Comparison of ENCODE assay signal across 1 cellular context in the genomic region with DNA sequence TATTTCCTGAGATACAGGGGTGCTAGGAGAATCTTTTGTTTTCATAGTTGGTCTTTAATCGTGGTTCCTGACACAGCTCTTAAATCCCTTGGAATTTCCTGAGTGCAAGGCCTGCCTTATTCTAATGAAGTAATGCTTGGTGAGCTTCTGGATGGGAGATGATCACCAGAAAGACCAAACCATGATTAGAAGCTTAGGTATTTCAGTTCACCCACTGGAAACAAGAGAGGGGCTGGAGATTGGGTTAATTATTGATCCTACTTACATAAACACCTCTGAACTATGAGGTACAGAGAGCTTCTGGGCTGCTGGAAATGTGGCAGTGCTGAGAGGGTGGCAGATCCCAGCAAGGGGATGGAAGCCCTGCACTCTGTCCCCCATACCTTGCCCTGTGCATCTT.
TF ChIP-seq lines count a peak whose summit lies in the region.

No MANE protein-coding gene starts in this region.

TF ChIP-seq in WTC11, 78 proteins besides CTCF, POLR2A, EP300 and RAD21 (continued from another document):
- TF ChIP-seq, protein P1, sequence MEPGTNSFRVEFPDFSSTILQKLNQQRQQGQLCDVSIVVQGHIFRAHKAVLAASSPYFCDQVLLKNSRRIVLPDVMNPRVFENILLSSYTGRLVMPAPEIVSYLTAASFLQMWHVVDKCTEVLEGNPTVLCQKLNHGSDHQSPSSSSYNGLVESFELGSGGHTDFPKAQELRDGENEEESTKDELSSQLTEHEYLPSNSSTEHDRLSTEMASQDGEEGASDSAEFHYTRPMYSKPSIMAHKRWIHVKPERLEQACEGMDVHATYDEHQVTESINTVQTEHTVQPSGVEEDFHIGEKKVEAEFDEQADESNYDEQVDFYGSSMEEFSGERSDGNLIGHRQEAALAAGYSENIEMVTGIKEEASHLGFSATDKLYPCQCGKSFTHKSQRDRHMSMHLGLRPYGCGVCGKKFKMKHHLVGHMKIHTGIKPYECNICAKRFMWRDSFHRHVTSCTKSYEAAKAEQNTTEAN (CRISPR knock-in tag; IDR thresholded peaks at IDR 0.05): no peak
- no peak for TF ChIP-seq ETV6 (CRISPR knock-in tag; IDR thresholded peaks at IDR 0.05)
- no peak for TF ChIP-seq CREB1 (CRISPR knock-in tag; IDR thresholded peaks at IDR 0.05)
- TF ChIP-seq, protein P2, sequence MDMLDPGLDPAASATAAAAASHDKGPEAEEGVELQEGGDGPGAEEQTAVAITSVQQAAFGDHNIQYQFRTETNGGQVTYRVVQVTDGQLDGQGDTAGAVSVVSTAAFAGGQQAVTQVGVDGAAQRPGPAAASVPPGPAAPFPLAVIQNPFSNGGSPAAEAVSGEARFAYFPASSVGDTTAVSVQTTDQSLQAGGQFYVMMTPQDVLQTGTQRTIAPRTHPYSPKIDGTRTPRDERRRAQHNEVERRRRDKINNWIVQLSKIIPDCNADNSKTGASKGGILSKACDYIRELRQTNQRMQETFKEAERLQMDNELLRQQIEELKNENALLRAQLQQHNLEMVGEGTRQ (CRISPR knock-in tag; IDR thresholded peaks at IDR 0.05): no peak
- TF ChIP-seq, protein P3, sequence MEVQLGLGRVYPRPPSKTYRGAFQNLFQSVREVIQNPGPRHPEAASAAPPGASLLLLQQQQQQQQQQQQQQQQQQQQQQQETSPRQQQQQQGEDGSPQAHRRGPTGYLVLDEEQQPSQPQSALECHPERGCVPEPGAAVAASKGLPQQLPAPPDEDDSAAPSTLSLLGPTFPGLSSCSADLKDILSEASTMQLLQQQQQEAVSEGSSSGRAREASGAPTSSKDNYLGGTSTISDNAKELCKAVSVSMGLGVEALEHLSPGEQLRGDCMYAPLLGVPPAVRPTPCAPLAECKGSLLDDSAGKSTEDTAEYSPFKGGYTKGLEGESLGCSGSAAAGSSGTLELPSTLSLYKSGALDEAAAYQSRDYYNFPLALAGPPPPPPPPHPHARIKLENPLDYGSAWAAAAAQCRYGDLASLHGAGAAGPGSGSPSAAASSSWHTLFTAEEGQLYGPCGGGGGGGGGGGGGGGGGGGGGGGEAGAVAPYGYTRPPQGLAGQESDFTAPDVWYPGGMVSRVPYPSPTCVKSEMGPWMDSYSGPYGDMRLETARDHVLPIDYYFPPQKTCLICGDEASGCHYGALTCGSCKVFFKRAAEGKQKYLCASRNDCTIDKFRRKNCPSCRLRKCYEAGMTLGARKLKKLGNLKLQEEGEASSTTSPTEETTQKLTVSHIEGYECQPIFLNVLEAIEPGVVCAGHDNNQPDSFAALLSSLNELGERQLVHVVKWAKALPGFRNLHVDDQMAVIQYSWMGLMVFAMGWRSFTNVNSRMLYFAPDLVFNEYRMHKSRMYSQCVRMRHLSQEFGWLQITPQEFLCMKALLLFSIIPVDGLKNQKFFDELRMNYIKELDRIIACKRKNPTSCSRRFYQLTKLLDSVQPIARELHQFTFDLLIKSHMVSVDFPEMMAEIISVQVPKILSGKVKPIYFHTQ (CRISPR knock-in tag; IDR thresholded peaks at IDR 0.05): no peak
- no peak for TF ChIP-seq ZNF671 (CRISPR knock-in tag; IDR thresholded peaks at IDR 0.05)
- no peak for TF ChIP-seq TEAD4 (CRISPR knock-in tag; IDR thresholded peaks at IDR 0.05)
- no peak for TF ChIP-seq ZNF263 (CRISPR knock-in tag; IDR thresholded peaks at IDR 0.05; ENCODE audit: low read depth)
- TF ChIP-seq, protein P4, sequence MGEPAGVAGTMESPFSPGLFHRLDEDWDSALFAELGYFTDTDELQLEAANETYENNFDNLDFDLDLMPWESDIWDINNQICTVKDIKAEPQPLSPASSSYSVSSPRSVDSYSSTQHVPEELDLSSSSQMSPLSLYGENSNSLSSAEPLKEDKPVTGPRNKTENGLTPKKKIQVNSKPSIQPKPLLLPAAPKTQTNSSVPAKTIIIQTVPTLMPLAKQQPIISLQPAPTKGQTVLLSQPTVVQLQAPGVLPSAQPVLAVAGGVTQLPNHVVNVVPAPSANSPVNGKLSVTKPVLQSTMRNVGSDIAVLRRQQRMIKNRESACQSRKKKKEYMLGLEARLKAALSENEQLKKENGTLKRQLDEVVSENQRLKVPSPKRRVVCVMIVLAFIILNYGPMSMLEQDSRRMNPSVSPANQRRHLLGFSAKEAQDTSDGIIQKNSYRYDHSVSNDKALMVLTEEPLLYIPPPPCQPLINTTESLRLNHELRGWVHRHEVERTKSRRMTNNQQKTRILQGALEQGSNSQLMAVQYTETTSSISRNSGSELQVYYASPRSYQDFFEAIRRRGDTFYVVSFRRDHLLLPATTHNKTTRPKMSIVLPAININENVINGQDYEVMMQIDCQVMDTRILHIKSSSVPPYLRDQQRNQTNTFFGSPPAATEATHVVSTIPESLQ (CRISPR knock-in tag; IDR thresholded peaks at IDR 0.05): no peak
